ENCODE assay signal across 1 cellular context in the genomic region with DNA sequence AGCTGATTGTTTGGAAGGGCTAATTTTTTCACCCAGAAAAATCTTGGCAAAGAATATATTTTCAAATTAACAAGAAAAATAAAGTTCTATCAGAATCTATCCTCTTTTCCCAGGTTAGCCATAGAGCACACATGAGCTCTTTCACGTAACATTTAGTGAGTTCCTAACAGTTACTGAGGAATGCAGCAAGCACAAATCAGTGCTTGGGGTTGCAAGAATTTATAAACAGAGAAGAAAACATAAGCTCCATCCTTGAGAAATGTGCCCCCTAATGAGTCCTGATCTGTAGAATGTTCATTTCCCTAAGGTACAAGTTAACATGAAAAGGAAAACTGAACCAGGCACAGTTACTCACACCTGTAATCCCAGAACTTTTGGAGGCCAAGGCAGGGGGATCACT.
TF ChIP-seq lines count a peak whose summit lies in the region.

No MANE protein-coding gene starts in this region.

TF ChIP-seq in IMR-90, 13 proteins besides CTCF, POLR2A, EP300 and RAD21 (continued from another document):
- TF ChIP-seq NFE2L2 (IDR thresholded peaks at IDR 0.05; ENCODE audit: low read depth, low read length) (no peak), CEBPB (IDR thresholded peaks at IDR 0.05; ENCODE audit: low read depth, low read length) (no peak), MAFK (IDR thresholded peaks at IDR 0.05; ENCODE audit: low read depth, low read length) (no peak), SMC3 (IDR thresholded peaks at IDR 0.05; ENCODE audit: low read depth, low read length) (no peak)
- TF ChIP-seq, protein P1, sequence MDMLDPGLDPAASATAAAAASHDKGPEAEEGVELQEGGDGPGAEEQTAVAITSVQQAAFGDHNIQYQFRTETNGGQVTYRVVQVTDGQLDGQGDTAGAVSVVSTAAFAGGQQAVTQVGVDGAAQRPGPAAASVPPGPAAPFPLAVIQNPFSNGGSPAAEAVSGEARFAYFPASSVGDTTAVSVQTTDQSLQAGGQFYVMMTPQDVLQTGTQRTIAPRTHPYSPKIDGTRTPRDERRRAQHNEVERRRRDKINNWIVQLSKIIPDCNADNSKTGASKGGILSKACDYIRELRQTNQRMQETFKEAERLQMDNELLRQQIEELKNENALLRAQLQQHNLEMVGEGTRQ (IDR thresholded peaks at IDR 0.05; ENCODE audit: low read depth, low read length) = no peak
